ENCODE assay signal across 18 cellular contexts in genomic region chr11:20047755-20048154, GRCh38.
"Had no signal": no experiment of that assay in that cellular context is flagged by ENCODE, and none has a peak within 500 bp of the region (broad histone marks: within the 10 kb centered on the region; RNA-seq: fewer than 3 reads in every experiment).

No MANE protein-coding gene starts in this region.

- DNase-seq: activated CD4-positive, alpha-beta T cell treated with anti-CD3 and anti-CD28 coated beads for 1 hour; activated CD4-positive, alpha-beta T cell treated with anti-CD3 and anti-CD28 coated beads, Interleukin-2, amount 50 U/mL, for 4 hours; activated naive CD4-positive, alpha-beta T cell treated with Interleukin-2 at 50 U/mL for 16 hours; activated T-cell treated with anti-CD3 and anti-CD28 coated beads for 4 hours; aorta; hippocampal formation; kidney; mesendoderm; ovary; stimulated activated CD4-positive, alpha-beta T cell treated with anti-CD3 and anti-CD28 coated beads, Interleukin-4, amount 100 ng/mL, for 24 hours; stimulated activated naive CD4-positive, alpha-beta T cell treated with Interleukin-2 at 50 U/mL for 16 hours; substantia nigra; T-helper 1 cell; upper lobe of right lung had no signal

- H3K27ac ChIP-seq: ovary, SK-N-MC, upper lobe of right lung, VCaP had no signal

- H3K4me3 ChIP-seq: ovary, SK-N-MC, skin epidermis, upper lobe of right lung had no signal

- H3K36me3 ChIP-seq: ovary, upper lobe of right lung had no signal

- H3K4me1 Mint-ChIP-seq: activated T-helper 17 cell treated with anti-CD3 and anti-CD28 coated beads, Interleukin-2, amount 50 U/mL, for 72 hours had no signal

- H3K27me3 ChIP-seq: ovary, upper lobe of right lung had no signal

- H3K27ac Mint-ChIP-seq: activated T-helper 17 cell treated with anti-CD3 and anti-CD28 coated beads, Interleukin-2, amount 50 U/mL, for 72 hours had no signal

- H3K4me3 Mint-ChIP-seq: activated T-helper 17 cell treated with anti-CD3 and anti-CD28 coated beads, Interleukin-2, amount 50 U/mL, for 72 hours had no signal

- H3K9me3 ChIP-seq: ovary, upper lobe of right lung had no signal

- ATAC-seq: activated T-helper 17 cell treated with anti-CD3 and anti-CD28 coated beads, Interleukin-2, amount 50 U/mL, for 72 hours; upper lobe of right lung had no signal

- H3K27me3 Mint-ChIP-seq: activated T-helper 17 cell treated with anti-CD3 and anti-CD28 coated beads, Interleukin-2, amount 50 U/mL, for 72 hours had no signal

- H3K9me3 Mint-ChIP-seq: activated T-helper 17 cell treated with anti-CD3 and anti-CD28 coated beads, Interleukin-2, amount 50 U/mL, for 72 hours had no signal
